Comparison of ENCODE assay signal across 1 cellular context in genomic region chr1:4933232-4933631, GRCh38.
TF ChIP-seq lines count a peak whose summit lies in the region.

No MANE protein-coding gene starts in this region.

TF ChIP-seq in GM23338, 12 proteins besides CTCF, POLR2A, EP300 and RAD21 (continued from another document):
- TF ChIP-seq ZNF462 (CRISPR knock-in tag; IDR thresholded peaks at IDR 0.05) = no peak
